ENCODE assay signal across 27 cellular contexts in the genomic region with DNA sequence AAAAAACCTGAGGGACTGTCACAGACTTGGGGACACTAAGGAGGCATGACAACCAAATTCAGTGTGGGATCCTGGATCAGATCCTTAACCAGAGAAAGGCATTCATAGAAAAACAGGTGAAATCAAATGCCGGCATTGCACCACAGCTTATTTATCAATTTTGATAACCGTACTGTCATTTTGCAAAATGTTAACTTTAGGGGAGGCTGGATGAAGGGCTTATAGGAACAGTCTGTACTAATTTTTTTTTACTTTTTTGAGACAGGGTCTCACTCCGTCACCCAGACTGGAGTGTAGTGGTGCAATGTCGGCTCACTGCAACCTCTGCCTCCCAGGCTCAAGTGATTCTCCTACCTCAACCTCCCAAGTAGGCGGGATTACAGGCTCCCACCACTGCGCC.
"Had no signal": no experiment of that assay in that cellular context is flagged by ENCODE, and none has a peak within 500 bp of the region (broad histone marks: within the 10 kb centered on the region; RNA-seq: fewer than 3 reads in every experiment).

No MANE protein-coding gene starts in this region.

- H3K9me3 ChIP-seq: esophagus squamous epithelium, gastrocnemius medialis, heart right ventricle, left lung, lower lobe of right lung, mucosa of descending colon had no signal

- DNase-seq: dermis blood vessel endothelial cell; effector CD8-positive, alpha-beta T cell; effector memory CD8-positive, alpha-beta T cell; endodermal cell; erythroblast; esophagus squamous epithelium; foreskin fibroblast; foreskin melanocyte; gastrocnemius medialis; glutamatergic neuron; head of caudate nucleus; heart right ventricle; hypothalamus; immature natural killer cell; islet precursor cell; kidney; kidney glomerular epithelial cell; left cardiac atrium; left lung; left ventricle myocardium superior; lower lobe of right lung; mesenchymal stem cell; mucosa of descending colon; naive B cell had no signal

- H3K27ac ChIP-seq: coronary artery, epithelial cell of prostate, esophagus squamous epithelium, gastrocnemius medialis, heart right ventricle, hepatocyte, left lung, lower lobe of right lung had no signal

- H3K4me3 ChIP-seq: coronary artery, esophagus squamous epithelium, gastrocnemius medialis, heart right ventricle, hepatocyte, left lung, lower lobe of right lung, mucosa of descending colon had no signal

- H3K36me3 ChIP-seq: gastrocnemius medialis, lower lobe of right lung had no signal

- H3K27me3 ChIP-seq: esophagus squamous epithelium, gastrocnemius medialis, heart right ventricle, hepatocyte, left lung had no signal
